20 cellular contexts compared by ENCODE assay signal in the genomic region with DNA sequence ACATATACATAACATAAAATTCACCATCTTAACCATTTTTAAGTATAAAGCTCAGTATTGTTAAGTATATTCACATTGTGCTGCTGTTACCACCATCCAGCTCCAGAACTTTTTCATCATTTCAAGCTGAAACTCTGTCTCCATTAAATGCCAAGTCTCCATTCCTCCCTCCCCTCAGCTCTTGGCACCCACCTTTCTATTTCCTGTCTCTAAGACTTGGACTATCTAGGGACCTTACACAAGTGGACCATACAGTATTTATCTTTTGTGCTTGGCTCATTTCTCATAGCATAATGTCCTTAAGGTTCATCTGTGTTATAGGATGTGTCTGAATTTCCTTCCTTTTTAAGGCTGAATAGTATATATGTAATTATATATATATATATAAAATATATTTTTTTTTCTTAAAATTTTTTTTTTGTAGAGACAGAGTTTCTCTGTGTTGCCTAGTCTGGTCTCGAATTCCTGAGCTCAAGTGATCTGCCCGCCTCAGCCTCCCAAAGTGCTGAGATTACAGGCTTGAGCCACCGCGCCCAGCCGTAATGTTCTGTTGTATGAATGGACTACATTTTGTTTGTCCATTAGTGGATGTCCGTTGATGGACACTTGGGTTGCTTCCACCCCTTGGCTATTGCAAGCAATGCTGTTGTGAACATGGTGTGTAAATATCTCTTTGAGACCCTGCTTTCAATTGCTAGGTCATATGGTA.
DNase-seq lines count a peak whose midpoint lies in the region; ATAC-seq and TF ChIP-seq lines count a peak whose summit lies in the region.
"Had no signal": no experiment of that assay in that cellular context is flagged by ENCODE, and none has a peak within 500 bp of the region (broad histone marks: within the 10 kb centered on the region; RNA-seq: fewer than 3 reads in every experiment).

No MANE protein-coding gene starts in this region.

- peaks cover 15 to 55% of the 10 kb centered on the region in 2 donors for H3K4me1 ChIP-seq in left lung
- H3K4me1 ChIP-seq in prostate gland (replicated peaks), result peaks cover 11% of the 10 kb centered on the region
- H3K4me1 ChIP-seq in testis, result peaks cover 33% of the 10 kb centered on the region

- no peaks in the 10 kb centered on the region for H3K27me3 ChIP-seq in left lung
- H3K27me3 ChIP-seq in prostate gland (replicated peaks; ENCODE audit: insufficient read depth), result no peaks in the 10 kb centered on the region
- no peaks in the 10 kb centered on the region for H3K27me3 ChIP-seq in testis
- H3K27me3 ChIP-seq: MG63 had no signal

- WGBS in prostate gland, result 95% methylated on average over 6 of the region's 6 CpGs
- WGBS in testis, 2 donors, result 95 to 96% methylated on average over 6 of the region's 6 CpGs

- TF ChIP-seq CTCF in natural killer cell (IDR thresholded peaks at IDR 0.05), result no peak
- no peak for TF ChIP-seq CTCF in brain (conservative IDR thresholded peaks at IDR 0.05)
- no peak for TF ChIP-seq CTCF in left lung (IDR thresholded peaks at IDR 0.05)
- no peak for TF ChIP-seq CTCF in prostate gland (IDR thresholded peaks at IDR 0.05)
- no peak for TF ChIP-seq CTCF in testis (IDR thresholded peaks at IDR 0.05)

- H3K36me3 ChIP-seq in left lung (no peaks in the 10 kb centered on the region), prostate gland (no peaks in the 10 kb centered on the region), testis (ENCODE audit: low read depth, missing control alignments) (no peaks in the 10 kb centered on the region)
- H3K36me3 ChIP-seq: MG63 had no signal

- TF ChIP-seq POLR2A in prostate gland (IDR thresholded peaks at IDR 0.05) (no peak), testis (IDR thresholded peaks at IDR 0.05) (no peak)

- H3K4me3 ChIP-seq in left lung (no peak overlapping the region), prostate gland (no peak overlapping the region), testis (no peak overlapping the region)
- H3K4me3 ChIP-seq: GM23248, MG63 had no signal

- H3K27ac Mint-ChIP-seq in natural killer cell (peak overlapping the region; percentile 57 to 83), brain (peak overlapping the region; percentile 10 to 93 (median 84))
- H3K27ac Mint-ChIP-seq in natural killer cell treated with Interleukin-12 subunit alpha and Interleukin-12 subunit beta and Interleukin-15 and Interleukin-18, amount 100 ng/mL, for 72 hours, result peak overlapping the region in 1 of 2 donors; percentile 51

- H3K9me3 ChIP-seq in left lung (no peaks in the 10 kb centered on the region), prostate gland (no peaks in the 10 kb centered on the region), testis (no peaks in the 10 kb centered on the region)
- H3K9me3 ChIP-seq: MG63 had no signal

- intact Hi-C loops in natural killer cell (cut with micrococcal nuclease) (no loop called here), left lung (cut with DNase I) (no loop called here), prostate gland (cut with DNase I) (no loop called here), testis (cut with DNase I; ENCODE audit: low total_unique reads) (no loop called here)

- H3K27me3 Mint-ChIP-seq in natural killer cell (ENCODE audit: low read depth in 2 of 2) (no peaks in the 10 kb centered on the region), brain (peaks cover 2% of the 10 kb centered on the region)
- H3K27me3 Mint-ChIP-seq in natural killer cell treated with Interleukin-12 subunit alpha and Interleukin-12 subunit beta and Interleukin-15 and Interleukin-18, amount 100 ng/mL, for 72 hours, result no peaks in the 10 kb centered on the region
- H3K27me3 Mint-ChIP-seq: CD4-positive, alpha-beta memory T cell had no signal

- no peaks in the 10 kb centered on the region for H3K9me3 Mint-ChIP-seq in natural killer cell
- no peaks in the 10 kb centered on the region for H3K9me3 Mint-ChIP-seq in natural killer cell treated with Interleukin-12 subunit alpha and Interleukin-12 subunit beta and Interleukin-15 and Interleukin-18, amount 100 ng/mL, for 72 hours
- H3K9me3 Mint-ChIP-seq in brain, result peaks cover 0 to under 1% (median 0%) of the 10 kb centered on the region in 5 experiments

- H3K4me1 Mint-ChIP-seq in natural killer cell, result peaks cover 71 to 79% of the 10 kb centered on the region in 2 donors
- H3K4me1 Mint-ChIP-seq in natural killer cell treated with Interleukin-12 subunit alpha and Interleukin-12 subunit beta and Interleukin-15 and Interleukin-18, amount 100 ng/mL, for 72 hours (ENCODE audit: low read depth in 2 of 2), result peaks cover 55 to 56% of the 10 kb centered on the region in 2 donors
- peaks cover 73% of the 10 kb centered on the region for H3K4me1 Mint-ChIP-seq in brain

- H3K4me3 Mint-ChIP-seq in natural killer cell (no peak overlapping the region), brain (peak overlapping the region in 1 of 5 experiments; percentile 25)
- no peak overlapping the region for H3K4me3 Mint-ChIP-seq in natural killer cell treated with Interleukin-12 subunit alpha and Interleukin-12 subunit beta and Interleukin-15 and Interleukin-18, amount 100 ng/mL, for 72 hours

- H3K27ac ChIP-seq in left lung (peak overlapping the region; percentile 46 to 75), prostate gland (no peak overlapping the region), testis (no peak overlapping the region)
- H3K27ac ChIP-seq: GM23248 had no signal

- DNase-seq in natural killer cell (no peak), left lung (no peak), retina (no peak), prostate gland (ENCODE audit: low spot score) (no peak), testis (no peak)
- DNase-seq in natural killer cell treated with Interleukin-12 subunit alpha and Interleukin-12 subunit beta and Interleukin-15 and Interleukin-18, amount 100 ng/mL, for 72 hours (ENCODE audit: low spot score), result no peak
- DNase-seq: ACHN; activated CD4-positive, alpha-beta T cell treated with anti-CD3 and anti-CD28 coated beads, Interleukin-2, amount 50 U/mL, for 1 hour; activated gamma-delta T cell; CD4-positive, alpha-beta memory T cell; left cardiac atrium; midbrain; NCI-H1417 treated with DMSO at 0.1 percent for 48 hours; NCI-H524 treated with DMSO at 0.1 percent for 48 hours; stimulated activated CD4-positive, alpha-beta T cell treated with anti-CD3 and anti-CD28 coated beads, Interleukin-4, amount 100 ng/mL, for 24 hours; SW 1271 had no signal

- ATAC-seq in natural killer cell (no peak), left lung (no peak), HG02763 (IDR thresholded peaks at IDR 0.05; ENCODE audit: unreplicated experiment) (no peak)
- ATAC-seq in natural killer cell treated with Interleukin-12 subunit alpha and Interleukin-12 subunit beta and Interleukin-15 and Interleukin-18, amount 100 ng/mL, for 72 hours, result no peak

- H3K36me3 Mint-ChIP-seq in natural killer cell (no peaks in the 10 kb centered on the region), brain (peaks cover 22% of the 10 kb centered on the region)
- no peaks in the 10 kb centered on the region for H3K36me3 Mint-ChIP-seq in natural killer cell treated with Interleukin-12 subunit alpha and Interleukin-12 subunit beta and Interleukin-15 and Interleukin-18, amount 100 ng/mL, for 72 hours

Comparison
In these comparisons a context has a peak if more than half of its experiments do, and no peak if none do; other contexts are left out.
1. H3K27ac ChIP-seq: peak in left lung (2 of 2); none in prostate gland (0 of 2) and testis (0 of 2).